ENCODE assay signal across 8 cellular contexts in genomic region chr3:3126477-3127431, GRCh38. TPM values are rescaled to one million over a fixed set of nuclear protein-coding genes. Genes with fewer than 3 reads are reported as not detected.
DNase-seq lines count a peak whose midpoint lies in the region; ATAC-seq and TF ChIP-seq lines count a peak whose summit lies in the region.

TSS of gene TRNT1 (plus strand) at chr3:3126940. CDS start at chr3:3129041, 2,101 bp downstream.

- POLR2A ChIA-PET in BJ (lab: Charles Lee) = no interaction called here

- no peak for TF ChIP-seq CTCF in BJ (IDR thresholded peaks at IDR 0.05; ENCODE audit: insufficient read depth, low read depth, low read length)

- no peaks in the 10 kb centered on the region for H3K27me3 ChIP-seq in BJ (ENCODE audit: control insufficient read depth, insufficient read depth, low read length)

- H3K27ac ChIP-seq in cingulate gyrus (ENCODE audit: low read depth, low read length) = peak within 1 kb of the TSS; percentile 89

- peak; percentile 95 for ATAC-seq in HG03457 (IDR thresholded peaks at IDR 0.05; ENCODE audit: unreplicated experiment)

- H3K36me3 ChIP-seq in BJ (ENCODE audit: control insufficient read depth, insufficient read depth, low read length) = peaks cover 3% of the 10 kb centered on the region

- CTCF ChIA-PET in BJ (lab: Yijun Ruan, JAX) = no interaction called here

- peak within 1 kb of the TSS; percentile 99 for H3K4me3 ChIP-seq in BJ (ENCODE audit: low read depth, low read length)

- DNase-seq in BJ (ENCODE audit: low read depth) = peak; percentile 47
- DNase-seq in GM19240 (ENCODE audit: insufficient read length, low spot score) = peak; percentile 86
- peak; percentile 77 to 97 for DNase-seq in NCI-H526 (lab: John Stamatoyannopoulos, UW)
- DNase-seq in activated CD4-positive, alpha-beta T cell treated with anti-CD3 and anti-CD28 coated beads for 48 hours = peak; percentile 97
- DNase-seq in kidney tubule cell (ENCODE audit: low spot score) = peak; percentile 93
- DNase-seq in stimulated activated CD4-positive, alpha-beta T cell treated with anti-CD3 and anti-CD28 coated beads, Interleukin-1b, Interleukin-23, amount 100 ng/mL, for 1 hour (ENCODE audit: low read depth in 2 of 2) = peak; percentile 84 to 93

RNA-seq across cellular contexts. Expression of gene TRNT1, which starts in this region (rescaled TPM):
- polyA plus RNA-seq in BJ (2011; rRNA removed) = 5.2 and 9.7 TPM in 2 replicates
- polyA minus RNA-seq in BJ (2011; rRNA and poly(A)+ RNA removed) = 10.6 and 15.2 TPM in 2 replicates

Comparison
In these comparisons a context has a peak if more than half of its experiments do, and no peak if none do; other contexts are left out.
1. Peak in every context shown above with its lines: DNase-seq, ATAC-seq, H3K4me3 ChIP-seq and H3K27ac ChIP-seq.
2. DNase-seq: peak in every context shown above with its lines; median percentile 97 in activated CD4-positive, alpha-beta T cell treated with anti-CD3 and anti-CD28 coated beads for 48 hours; 93 in kidney tubule cell; 88 in stimulated activated CD4-positive, alpha-beta T cell treated with anti-CD3 and anti-CD28 coated beads, Interleukin-1b, Interleukin-23, amount 100 ng/mL, for 1 hour; 87 in NCI-H526; 86 in GM19240; 47 in BJ.